1 cellular context compared by ENCODE assay signal in the genomic region with DNA sequence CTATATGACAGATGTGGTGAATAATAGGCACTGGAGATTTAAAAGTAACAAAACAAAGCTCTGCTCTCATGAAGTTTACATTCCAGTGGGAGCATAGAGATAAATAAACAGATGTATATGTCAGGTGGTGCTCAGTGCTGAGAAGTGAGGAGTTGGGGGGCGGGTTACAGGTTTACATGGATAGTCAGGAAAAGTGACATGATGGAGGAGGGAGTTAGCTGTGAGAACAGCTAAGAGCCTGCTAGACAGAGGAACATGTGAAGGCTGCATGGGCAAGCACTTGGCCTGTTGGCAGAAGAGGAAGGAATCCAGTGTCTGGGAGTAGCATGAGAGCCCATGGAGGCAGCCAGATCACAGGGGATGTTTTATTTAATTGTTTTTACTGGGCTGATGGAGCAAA.
TF ChIP-seq lines count a peak whose summit lies in the region.

No MANE protein-coding gene starts in this region.

TF ChIP-seq in endothelial cell of umbilical vein, 7 proteins besides CTCF, POLR2A, EP300 and RAD21:
- TF ChIP-seq, protein P1, sequence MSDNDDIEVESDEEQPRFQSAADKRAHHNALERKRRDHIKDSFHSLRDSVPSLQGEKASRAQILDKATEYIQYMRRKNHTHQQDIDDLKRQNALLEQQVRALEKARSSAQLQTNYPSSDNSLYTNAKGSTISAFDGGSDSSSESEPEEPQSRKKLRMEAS (IDR thresholded peaks at IDR 0.05; ENCODE audit: insufficient read depth, insufficient read length) = no peak
- TF ChIP-seq GATA2 (IDR thresholded peaks at IDR 0.05; ENCODE audit: insufficient read depth, insufficient read length, low read depth, low read length) = no peak
- TF ChIP-seq EZH2 (IDR thresholded peaks at IDR 0.05; ENCODE audit: borderline replicate concordance, low read depth, low read length, severe bottlenecking) = no peak
- TF ChIP-seq POLR2AphosphoS5 (IDR thresholded peaks at IDR 0.05; ENCODE audit: insufficient read depth, low read depth, low read length) = no peak
